In genomic region chr6:56528412-56528841, GRCh38 we compare ENCODE assay signal across 12 cellular contexts.
DNase-seq lines count a peak whose midpoint lies in the region; ATAC-seq and TF ChIP-seq lines count a peak whose summit lies in the region.
"Had no signal": no experiment of that assay in that cellular context is flagged by ENCODE, and none has a peak within 500 bp of the region (broad histone marks: within the 10 kb centered on the region; RNA-seq: fewer than 3 reads in every experiment).

No MANE protein-coding gene starts in this region.

- no peak for TF ChIP-seq POLR2A in esophagus muscularis mucosa (IDR thresholded peaks at IDR 0.05; ENCODE audit: low read depth)

- in situ Hi-C loops in Panc1 (cut with HindIII; ENCODE audit: low pct_unique_long_range_greater_than_20kb, low sequenced_read_pairs) = no loop called here

- no peaks in the 10 kb centered on the region for H3K36me3 Mint-ChIP-seq in activated CD4-positive, alpha-beta memory T cell treated with anti-CD3 and anti-CD28 coated beads for 36 hours

- POLR2A ChIA-PET in Panc1 (lab: Charles Lee) = no interaction called here
- POLR2A ChIA-PET in activated CD4-positive, alpha-beta memory T cell treated with anti-CD3 and anti-CD28 coated beads for 36 hours (lab: Charles Lee) = no interaction called here

- 0 out of 2 replicates have a peak, but pooled peaks have one; percentile 32 for ATAC-seq in Panc1
- peak; percentile 67 to 88 (median 84) for ATAC-seq in psoas muscle
- no peak for ATAC-seq in HG02571 (IDR thresholded peaks at IDR 0.05; ENCODE audit: unreplicated experiment)

- no peak overlapping the region for H3K27ac Mint-ChIP-seq in activated CD4-positive, alpha-beta memory T cell treated with anti-CD3 and anti-CD28 coated beads for 36 hours
- H3K27ac Mint-ChIP-seq: CD4-positive, alpha-beta T cell had no signal

- no peak overlapping the region for H3K4me3 Mint-ChIP-seq in activated CD4-positive, alpha-beta memory T cell treated with anti-CD3 and anti-CD28 coated beads for 36 hours
- H3K4me3 Mint-ChIP-seq: CD4-positive, alpha-beta T cell had no signal

- H3K9me3 Mint-ChIP-seq in activated CD4-positive, alpha-beta memory T cell treated with anti-CD3 and anti-CD28 coated beads for 36 hours = no peaks in the 10 kb centered on the region
- H3K9me3 Mint-ChIP-seq: CD4-positive, alpha-beta T cell had no signal

- no peak overlapping the region for H3K4me3 ChIP-seq in Panc1 (ENCODE audit: low read depth in 2 of 2, low read length in 2 of 2)
- H3K4me3 ChIP-seq in esophagus muscularis mucosa = no peak overlapping the region
- no peak overlapping the region for H3K4me3 ChIP-seq in psoas muscle

- H3K4me1 ChIP-seq in Panc1 (ENCODE audit: control insufficient read depth, insufficient read depth, low read length) (peaks cover 12% of the 10 kb centered on the region), esophagus muscularis mucosa (peaks cover 44 to 100% (median 88%) of the 10 kb centered on the region in 4 donors), psoas muscle (peaks cover 3% of the 10 kb centered on the region)

- TF ChIP-seq EP300 in esophagus muscularis mucosa (IDR thresholded peaks at IDR 0.05) = no peak

- no TSS peak for BruUV-seq in Panc1 (replicated peaks; lab: Mats Ljungman, UMichigan)

- DNase-seq in AG20443 (ENCODE audit: low spot score) (peak; percentile 70), Panc1 (ENCODE audit: low read depth, low spot score) (peak; percentile 89), esophagus muscularis mucosa (ENCODE audit: extremely low spot score) (no peak), psoas muscle (no peak), NCI-H1930 (lab: John Stamatoyannopoulos, UW) (no peak)
- DNase-seq in stimulated activated CD4-positive, alpha-beta T cell treated with anti-CD3 and anti-CD28 coated beads, Interleukin-1b, Interleukin-23, amount 100 ng/mL, for 48 hours = no peak
- no peak for DNase-seq in activated CD4-positive, alpha-beta memory T cell treated with anti-CD3 and anti-CD28 coated beads for 36 hours
- DNase-seq: aorta; CD4-positive, alpha-beta T cell; foreskin melanocyte; NCI-H2029 treated with DMSO at 0.1 percent for 48 hours had no signal

- H3K36me3 ChIP-seq in Panc1 (ENCODE audit: control insufficient read depth, insufficient read depth, low read length) = peaks cover 48% of the 10 kb centered on the region
- peaks cover 13 to 81% (median 49%) of the 10 kb centered on the region in 4 donors for H3K36me3 ChIP-seq in esophagus muscularis mucosa
- peaks cover 8 to 96% of the 10 kb centered on the region in 2 donors for H3K36me3 ChIP-seq in psoas muscle (ENCODE audit: insufficient read depth in 1 of 2, low read depth in 1 of 2)

- CTCF ChIA-PET in Panc1 (lab: Charles Lee) = no interaction called here
- CTCF ChIA-PET in activated CD4-positive, alpha-beta memory T cell treated with anti-CD3 and anti-CD28 coated beads for 36 hours (lab: Charles Lee) = interaction anchor here (1.4 kb wide), 1 partner anchor 67 kb away, joined by 3 read pairs; no protein-coding TSS in a partner anchor

- H3K27ac ChIP-seq in Panc1 (ENCODE audit: low read length) (no peak overlapping the region), esophagus muscularis mucosa (replicated peaks in 1 of 4) (peak overlapping the region; percentile 75 to 88 (median 78)), psoas muscle (peak overlapping the region; percentile 52)

- WGBS in esophagus muscularis mucosa = 67% methylated on average over 3 of the region's 3 CpGs
- 46 to 64% (median 56%) methylated on average over 3 of the region's 3 CpGs for WGBS in psoas muscle, 3 donors

- no peaks in the 10 kb centered on the region for H3K27me3 Mint-ChIP-seq in activated CD4-positive, alpha-beta memory T cell treated with anti-CD3 and anti-CD28 coated beads for 36 hours
- H3K27me3 Mint-ChIP-seq: CD4-positive, alpha-beta T cell had no signal

- H3K4me1 Mint-ChIP-seq in activated CD4-positive, alpha-beta memory T cell treated with anti-CD3 and anti-CD28 coated beads for 36 hours (ENCODE audit: low read depth) = no peaks in the 10 kb centered on the region

- H3K27me3 ChIP-seq in Panc1 (ENCODE audit: control insufficient read depth, insufficient read depth, low read length) (no peaks in the 10 kb centered on the region), esophagus muscularis mucosa (no peaks in the 10 kb centered on the region), psoas muscle (ENCODE audit: insufficient read depth in 3 of 3, low read length in 2 of 3) (no peaks in the 10 kb centered on the region)

- intact Hi-C loops in Panc1 (cut with micrococcal nuclease; ENCODE audit: unreplicated experiment) (no loop called here), esophagus muscularis mucosa (cut with DNase I) (no loop called here), psoas muscle (cut with DNase I) (no loop called here)
- intact Hi-C loops in activated CD4-positive, alpha-beta memory T cell treated with anti-CD3 and anti-CD28 coated beads for 36 hours (cut with micrococcal nuclease) = no loop called here

- H3K9me3 ChIP-seq in Panc1 (ENCODE audit: control insufficient read depth, insufficient read depth, low read depth, low read length) (no peaks in the 10 kb centered on the region), esophagus muscularis mucosa (no peaks in the 10 kb centered on the region), psoas muscle (no peaks in the 10 kb centered on the region)

- no peak for TF ChIP-seq CTCF in Panc1 (IDR thresholded peaks at IDR 0.05)
- no peak for TF ChIP-seq CTCF in esophagus muscularis mucosa (IDR thresholded peaks at IDR 0.05)
- TF ChIP-seq CTCF in psoas muscle (IDR thresholded peaks at IDR 0.05) = no peak

Comparison
In these comparisons a context has a peak if more than half of its experiments do, and no peak if none do; other contexts are left out.
1. DNase-seq: peak in AG20443 (single experiment) and Panc1 (single experiment); none in esophagus muscularis mucosa (single experiment), psoas muscle (0 of 2), stimulated activated CD4-positive, alpha-beta T cell treated with anti-CD3 and anti-CD28 coated beads, Interleukin-1b, Interleukin-23, amount 100 ng/mL, for 48 hours (single experiment), NCI-H1930 (0 of 2) and activated CD4-positive, alpha-beta memory T cell treated with anti-CD3 and anti-CD28 coated beads for 36 hours (single experiment).